ENCODE assay signal across 12 cellular contexts in the genomic region with DNA sequence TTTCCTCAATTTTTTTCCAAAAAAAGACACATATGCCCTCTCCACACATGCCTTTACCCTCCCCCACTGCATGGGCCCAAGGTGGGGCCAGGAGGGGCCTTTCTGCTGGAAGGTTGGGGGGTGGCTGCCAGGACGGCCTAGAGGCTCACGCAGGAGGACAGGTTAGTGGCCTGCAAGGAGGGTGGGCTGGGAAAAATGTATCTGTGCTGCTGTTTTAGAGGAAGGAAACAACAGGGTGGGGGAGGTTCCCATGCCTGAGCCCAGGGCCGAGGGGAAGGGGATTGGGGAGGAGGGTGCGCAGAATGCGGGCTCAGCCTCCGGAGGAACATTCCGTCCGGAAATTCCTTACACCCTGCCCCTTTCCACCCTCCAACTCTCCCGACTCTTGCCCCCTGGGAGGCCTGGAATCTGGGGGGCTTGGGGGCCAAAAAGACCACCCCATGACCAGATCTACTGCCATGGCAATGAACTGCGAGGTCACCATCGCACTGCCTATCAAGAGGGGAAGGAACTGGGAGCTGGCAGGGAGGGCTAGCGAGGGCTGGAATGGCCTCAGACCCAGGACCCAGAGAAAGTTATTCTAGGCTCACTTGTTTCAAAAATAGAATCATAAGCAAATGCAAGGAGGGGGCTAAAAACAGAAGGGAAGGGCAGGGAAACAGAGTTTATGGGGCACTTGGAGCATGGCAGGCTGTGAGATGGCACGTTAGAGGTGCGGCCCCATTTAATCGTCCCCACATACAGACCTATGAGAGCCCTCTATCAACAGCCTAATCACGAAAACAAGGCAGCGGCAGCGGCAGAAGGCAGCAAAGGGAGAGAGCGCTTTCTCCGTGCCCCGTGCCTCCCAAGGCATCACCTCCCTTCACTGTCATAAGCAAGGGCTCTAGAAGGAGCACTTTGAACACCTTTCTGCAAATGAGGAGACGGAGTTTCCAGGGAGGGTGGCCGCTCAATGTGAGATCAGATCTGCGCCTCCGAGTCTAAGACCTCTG.
DNase-seq lines count a peak whose midpoint lies in the region; ATAC-seq and TF ChIP-seq lines count a peak whose summit lies in the region.
"Had no signal": no experiment of that assay in that cellular context is flagged by ENCODE, and none has a peak within 500 bp of the region (broad histone marks: within the 10 kb centered on the region; RNA-seq: fewer than 3 reads in every experiment).

No MANE protein-coding gene starts in this region.

- H3K27ac ChIP-seq in duodenal mucosa (ENCODE audit: low read depth, low read length) (peak overlapping the region; percentile 26), mesenchymal stem cell (ENCODE audit: low read length, poor library complexity, severe bottlenecking) (no peak overlapping the region), stomach (peak overlapping the region; percentile 48 to 92 (median 92))
- H3K27ac ChIP-seq: SJCRH30 had no signal

- no peak for TF ChIP-seq CTCF in stomach (IDR thresholded peaks at IDR 0.05)

- H3K79me1 ChIP-seq in mesenchymal stem cell (replicated peaks; ENCODE audit: low read length, poor library complexity, severe bottlenecking): peaks cover 70% of the 10 kb centered on the region

- no peak overlapping the region for H4K91ac ChIP-seq in mesenchymal stem cell (ENCODE audit: low read length)

- no peak overlapping the region for H2BK120ac ChIP-seq in mesenchymal stem cell (ENCODE audit: low read depth, low read length)

- intact Hi-C loops in stomach (cut with DNase I; ENCODE audit: low total_unique reads): no loop called here

- no peak overlapping the region for H2BK5ac ChIP-seq in mesenchymal stem cell (ENCODE audit: low read depth, low read length, poor library complexity, severe bottlenecking)

- TF ChIP-seq EP300 in stomach (IDR thresholded peaks at IDR 0.05): no peak

- H3K4ac ChIP-seq in mesenchymal stem cell (ENCODE audit: low read depth in 1 of 2, low read length in 2 of 2): no peak overlapping the region

- no peak overlapping the region for H2BK15ac ChIP-seq in mesenchymal stem cell (ENCODE audit: low read depth, poor library complexity, severe bottlenecking)

- H3K4me1 ChIP-seq in duodenal mucosa (ENCODE audit: control insufficient read depth in 1 of 2, insufficient read depth in 2 of 2, low read length in 2 of 2) (peaks cover 19 to 39% of the 10 kb centered on the region in 2 donors), mesenchymal stem cell (ENCODE audit: control insufficient read depth, insufficient read depth, low read depth, low read length) (peaks cover 47% of the 10 kb centered on the region), stomach (peaks cover 63 to 100% (median 89%) of the 10 kb centered on the region in 4 donors)
- H3K4me1 ChIP-seq: SJCRH30 had no signal

- H2AK5ac ChIP-seq in mesenchymal stem cell (ENCODE audit: low read length, severe bottlenecking): no peak overlapping the region

- no peak overlapping the region for H2BK12ac ChIP-seq in mesenchymal stem cell (ENCODE audit: low read length in 2 of 2)

- H3K4me3 ChIP-seq in H7 (ENCODE audit: insufficient read depth, low read depth, low read length) (peak overlapping the region; percentile 29; the same call in 1 of the 2 replicates), duodenal mucosa (ENCODE audit: low read depth in 1 of 2, low read length in 2 of 2) (no peak overlapping the region), mesenchymal stem cell (ENCODE audit: insufficient read depth in 1 of 2, low read depth in 1 of 2, low read length in 2 of 2) (peak overlapping the region in 1 of 2 experiments; percentile 47), stomach (no peak overlapping the region)
- H3K4me3 ChIP-seq: SJCRH30 had no signal

- H3K27me3 ChIP-seq in H7 (ENCODE audit: control insufficient read depth, insufficient read depth, low read length): peaks cover 2% of the 10 kb centered on the region
- no peaks in the 10 kb centered on the region for H3K27me3 ChIP-seq in duodenal mucosa (ENCODE audit: control insufficient read depth in 1 of 2, insufficient read depth in 2 of 2, low read length in 2 of 2)
- no peaks in the 10 kb centered on the region for H3K27me3 ChIP-seq in mesenchymal stem cell (ENCODE audit: control insufficient read depth in 1 of 2, insufficient read depth in 1 of 2, low read length in 2 of 2)
- no peaks in the 10 kb centered on the region for H3K27me3 ChIP-seq in stomach

- no peak for TF ChIP-seq POLR2A in stomach (IDR thresholded peaks at IDR 0.05)

- H4K8ac ChIP-seq in mesenchymal stem cell (ENCODE audit: low read length): no peak overlapping the region

- no peaks in the 10 kb centered on the region for H3K9me3 ChIP-seq in duodenal mucosa (ENCODE audit: control insufficient read depth in 1 of 2, low read length in 2 of 2)
- H3K9me3 ChIP-seq in mesenchymal stem cell (ENCODE audit: control insufficient read depth, low read length): no peaks in the 10 kb centered on the region
- H3K9me3 ChIP-seq in stomach: no peaks in the 10 kb centered on the region
- H3K9me3 ChIP-seq: SJCRH30 had no signal

- no peaks in the 10 kb centered on the region for H3K36me3 ChIP-seq in H7 (replicated peaks; ENCODE audit: control insufficient read depth, insufficient read depth, low read length)
- no peaks in the 10 kb centered on the region for H3K36me3 ChIP-seq in duodenal mucosa (ENCODE audit: control insufficient read depth in 1 of 2, insufficient read depth in 2 of 2, low read length in 2 of 2)
- peaks cover 29 to 48% of the 10 kb centered on the region in 2 experiments for H3K36me3 ChIP-seq in mesenchymal stem cell (ENCODE audit: control insufficient read depth in 1 of 2, insufficient read depth in 2 of 2, low read depth in 1 of 2, low read length in 2 of 2)
- peaks cover 0 to 12% (median 6%) of the 10 kb centered on the region in 4 donors for H3K36me3 ChIP-seq in stomach
- H3K36me3 ChIP-seq: SJCRH30 had no signal

- no peak for ATAC-seq in GM19452 (IDR thresholded peaks at IDR 0.05; ENCODE audit: unreplicated experiment)
- no peak for ATAC-seq in HG02852 (IDR thresholded peaks at IDR 0.05; ENCODE audit: unreplicated experiment)
- no peak for ATAC-seq in GM21723 (IDR thresholded peaks at IDR 0.05; ENCODE audit: unreplicated experiment)

- no peak overlapping the region for H3K9ac ChIP-seq in duodenal mucosa (ENCODE audit: low read depth in 1 of 2, low read length in 2 of 2)
- peak overlapping the region; percentile 17 for H3K9ac ChIP-seq in mesenchymal stem cell (ENCODE audit: low read length)

- peak overlapping the region in 1 of 2 experiments; percentile 61 for H3K18ac ChIP-seq in mesenchymal stem cell (ENCODE audit: low read depth in 1 of 2, low read length in 2 of 2)

- no peak overlapping the region for H3K14ac ChIP-seq in mesenchymal stem cell (ENCODE audit: low read length in 2 of 2)

- H3K23ac ChIP-seq in mesenchymal stem cell (ENCODE audit: low read length in 2 of 2): no peak overlapping the region

- 78% methylated on average over 23 of the region's 25 CpGs for WGBS in mesenchymal stem cell
- WGBS in stomach, 5 donors: 59 to 83% (median 73%) methylated on average over 25 of the region's 25 CpGs

- no peak overlapping the region for H2AFZ ChIP-seq in mesenchymal stem cell (ENCODE audit: low read depth, low read length)

- DNase-seq in H7: peak; percentile 80
- no peak for DNase-seq in mesenchymal stem cell
- DNase-seq in stomach: no peak
- DNase-seq in activated naive CD4-positive, alpha-beta T cell (lab: John Stamatoyannopoulos, UW): no peak
- DNase-seq: anterior cingulate cortex, DMS79 treated with DMSO at 0.1 percent for 48 hours, NCI-H1436, SJCRH30 had no signal

- no peak overlapping the region for H3K4me2 ChIP-seq in mesenchymal stem cell (ENCODE audit: low read length, poor library complexity, severe bottlenecking)
